Comparison of ENCODE assay signal across 17 cellular contexts in genomic region chr3:170714562-170715535, GRCh38.
DNase-seq lines count a peak whose midpoint lies in the region; ATAC-seq and TF ChIP-seq lines count a peak whose summit lies in the region.
"Had no signal": no experiment of that assay in that cellular context is flagged by ENCODE, and none has a peak within 500 bp of the region (broad histone marks: within the 10 kb centered on the region; RNA-seq: fewer than 3 reads in every experiment).

No MANE protein-coding gene starts in this region.

- no peak overlapping the region for H2AFZ ChIP-seq in mesenchymal stem cell (ENCODE audit: low read depth, low read length)

- H3K23ac ChIP-seq in mesenchymal stem cell (ENCODE audit: low read length in 2 of 2), result no peak overlapping the region

- H4K8ac ChIP-seq in mesenchymal stem cell (ENCODE audit: low read length), result no peak overlapping the region

- peaks cover 0 to 16% of the 10 kb centered on the region in 2 experiments for H3K36me3 ChIP-seq in mesenchymal stem cell (ENCODE audit: control insufficient read depth in 1 of 2, insufficient read depth in 2 of 2, low read depth in 1 of 2, low read length in 2 of 2)
- H3K36me3 ChIP-seq: sigmoid colon, vagina had no signal

- 96% methylated on average over 1 of the region's 3 CpGs for WGBS in mesenchymal stem cell

- H2BK5ac ChIP-seq in mesenchymal stem cell (ENCODE audit: low read depth, low read length, poor library complexity, severe bottlenecking), result no peak overlapping the region

- no peaks in the 10 kb centered on the region for H3K79me1 ChIP-seq in mesenchymal stem cell (replicated peaks; ENCODE audit: low read length, poor library complexity, severe bottlenecking)

- H3K14ac ChIP-seq in mesenchymal stem cell (ENCODE audit: low read length in 2 of 2), result no peak overlapping the region

- no peaks in the 10 kb centered on the region for H3K27me3 ChIP-seq in mesenchymal stem cell (ENCODE audit: control insufficient read depth in 1 of 2, insufficient read depth in 1 of 2, low read length in 2 of 2)
- H3K27me3 ChIP-seq: sigmoid colon, vagina had no signal

- peaks cover 3% of the 10 kb centered on the region for H3K4me1 ChIP-seq in mesenchymal stem cell (ENCODE audit: control insufficient read depth, insufficient read depth, low read depth, low read length)
- H3K4me1 ChIP-seq: sigmoid colon, vagina had no signal

- CTCF ChIA-PET in RWPE1 (lab: Yijun Ruan, JAX), result no interaction called here

- no peak overlapping the region for H3K4ac ChIP-seq in mesenchymal stem cell (ENCODE audit: low read depth in 1 of 2, low read length in 2 of 2)

- H3K9me3 ChIP-seq in mesenchymal stem cell (ENCODE audit: control insufficient read depth, low read length), result peaks cover 5% of the 10 kb centered on the region

- H3K27ac ChIP-seq in RWPE1 (no peak overlapping the region), mesenchymal stem cell (ENCODE audit: low read length, poor library complexity, severe bottlenecking) (peak overlapping the region; percentile 66)
- H3K27ac ChIP-seq: sigmoid colon, vagina had no signal

- H2BK120ac ChIP-seq in mesenchymal stem cell (ENCODE audit: low read depth, low read length), result no peak overlapping the region

- ATAC-seq in GM21515 (IDR thresholded peaks at IDR 0.05; ENCODE audit: unreplicated experiment), result no peak

- no peak overlapping the region for H4K91ac ChIP-seq in mesenchymal stem cell (ENCODE audit: low read length)

- H3K4me2 ChIP-seq in mesenchymal stem cell (ENCODE audit: low read length, poor library complexity, severe bottlenecking), result no peak overlapping the region

- H3K18ac ChIP-seq in mesenchymal stem cell (ENCODE audit: low read depth in 1 of 2, low read length in 2 of 2), result no peak overlapping the region

- no peak overlapping the region for H2BK15ac ChIP-seq in mesenchymal stem cell (ENCODE audit: low read depth, poor library complexity, severe bottlenecking)

- H3K9ac ChIP-seq in mesenchymal stem cell (ENCODE audit: low read length), result peak overlapping the region; percentile 67

- H2AK5ac ChIP-seq in mesenchymal stem cell (ENCODE audit: low read length, severe bottlenecking), result peak overlapping the region; percentile 35

- TF ChIP-seq CTCF in RWPE1 (conservative IDR thresholded peaks at IDR 0.05; ENCODE audit: low read depth), result no peak

- no peak overlapping the region for H2BK12ac ChIP-seq in mesenchymal stem cell (ENCODE audit: low read length in 2 of 2)

- H3K4me3 ChIP-seq in mesenchymal stem cell (ENCODE audit: insufficient read depth in 1 of 2, low read depth in 1 of 2, low read length in 2 of 2), result no peak overlapping the region
- H3K4me3 ChIP-seq: sigmoid colon, vagina had no signal

- POLR2A ChIA-PET in RWPE1 (lab: Yijun Ruan, JAX; ENCODE audit: low non-redundant PET), result no interaction called here

- DNase-seq in EL, result peak; percentile 87
- peak; percentile 15 for DNase-seq in RWPE1 (ENCODE audit: low spot score)
- DNase-seq in dedifferentiated amniotic fluid mesenchymal stem cell (ENCODE audit: extremely low spot score), result peak; percentile 67
- DNase-seq in mesenchymal stem cell, result peak; percentile 79
- DNase-seq in NCI-H187 treated with DMSO at 0.1 percent for 48 hours (lab: John Stamatoyannopoulos, UW), result no peak
- no peak for DNase-seq in activated naive CD4-positive, alpha-beta T cell treated with anti-CD3 and anti-CD28 coated beads, Interleukin-2, amount 50 U/mL, for 16 hours
- no peak for DNase-seq in NCI-H82 (lab: John Stamatoyannopoulos, UW)
- DNase-seq: activated CD4-positive, alpha-beta T cell treated with anti-CD3 and anti-CD28 coated beads for 48 hours; activated T-cell treated with anti-CD3 and anti-CD28 coated beads, Interleukin-2, amount 50 U/mL, for 1 hour; COR-L47; effector memory CD4-positive, alpha-beta T cell; NCI-H2029 treated with DMSO at 0.1 percent for 48 hours; NCI-H526 treated with DMSO at 0.1 percent for 48 hours; sigmoid colon; stimulated activated CD4-positive, alpha-beta T cell treated with anti-CD3 and anti-CD28 coated beads, Interleukin-2, amount 100 ng/mL, for 48 hours had no signal

Comparison
In these comparisons a context has a peak if more than half of its experiments do, and no peak if none do; other contexts are left out.
1. DNase-seq: peak in EL (single experiment), RWPE1 (single experiment), dedifferentiated amniotic fluid mesenchymal stem cell (single experiment) and mesenchymal stem cell (single experiment); none in NCI-H187 treated with DMSO at 0.1 percent for 48 hours (single experiment), activated naive CD4-positive, alpha-beta T cell treated with anti-CD3 and anti-CD28 coated beads, Interleukin-2, amount 50 U/mL, for 16 hours (single experiment) and NCI-H82 (single experiment).